Comparison of ENCODE assay signal across 8 cellular contexts in genomic region chr16:2670027-2670426, GRCh38. TPM values are rescaled to one million over a fixed set of nuclear protein-coding genes. Genes with fewer than 3 reads are reported as not detected.
DNase-seq lines count a peak whose midpoint lies in the region; TF ChIP-seq lines count a peak whose summit lies in the region.
"Not testable (repeated sequence)": the region's sequence is repeated elsewhere in the genome, so short reads cannot be mapped to it uniquely, and the experiment has no call there.

No MANE protein-coding gene starts in this region.

- not testable (repeated sequence) for H3K4me3 ChIP-seq in foreskin fibroblast (ENCODE audit: low read depth in 1 of 2, low read length in 2 of 2)

- TF ChIP-seq CTCF in GM20000 (IDR thresholded peaks at IDR 0.05; ENCODE audit: extremely low read depth, missing control alignments) (peak; percentile 61), foreskin fibroblast (IDR thresholded peaks at IDR 0.05; ENCODE audit: low read depth, low read length) (peak; percentile 60)

- peak; percentile 18 for DNase-seq in AG08396 (ENCODE audit: low spot score)
- DNase-seq in GM20000 (ENCODE audit: low spot score): peak; percentile 8
- peak; percentile 68 for DNase-seq in NCI-H82 (lab: John Stamatoyannopoulos, UW)
- peak in 3 of 4 experiments; percentile 26 to 48 (median 33) for DNase-seq in activated CD4-positive, CD25-positive, alpha-beta regulatory T cell (lab: John Stamatoyannopoulos, UW)
- peak; percentile 21 for DNase-seq in amniotic epithelial cell (ENCODE audit: low read depth)
- DNase-seq in foreskin fibroblast: peak; percentile 17 to 73
- DNase-seq in mucosa of gallbladder (ENCODE audit: low spot score): peak; percentile 81
- peak; percentile 43 to 51 for DNase-seq in stimulated activated CD4-positive, alpha-beta T cell treated with anti-CD3 and anti-CD28 coated beads, Interleukin-4, amount 100 ng/mL, for 4 hours

RNA-seq across cellular contexts. Expression of gene KCTD5, which starts 12.3 kb away (rescaled TPM):
- total RNA-seq in mucosa of gallbladder: 18.6 TPM

RNA-seq across cellular contexts. Expression of gene PRSS27, which starts 50.0 kb away (rescaled TPM):
- total RNA-seq in mucosa of gallbladder: 0.52 TPM

Comparison
In these comparisons a context has a peak if more than half of its experiments do, and no peak if none do; other contexts are left out.
1. DNase-seq: peak in every context shown above with its lines; median percentile 81 in mucosa of gallbladder; 68 in NCI-H82; 47 in stimulated activated CD4-positive, alpha-beta T cell treated with anti-CD3 and anti-CD28 coated beads, Interleukin-4, amount 100 ng/mL, for 4 hours; 45 in foreskin fibroblast; 33 in activated CD4-positive, CD25-positive, alpha-beta regulatory T cell; 21 in amniotic epithelial cell; 18 in AG08396; 8 in GM20000.